Comparison of ENCODE assay signal across 1 cellular context in genomic region chr14:23101213-23101970, GRCh38.
TF ChIP-seq lines count a peak whose summit lies in the region.

No MANE protein-coding gene starts in this region.

TF ChIP-seq in HepG2, 621 proteins besides CTCF, POLR2A, EP300 and RAD21:
- TF ChIP-seq ZNF225 (CRISPR knock-in tag; IDR thresholded peaks at IDR 0.05) (no peak), ZNF564 (CRISPR knock-in tag; IDR thresholded peaks at IDR 0.05) (no peak), THAP9 (CRISPR knock-in tag; IDR thresholded peaks at IDR 0.05; ENCODE audit: borderline replicate concordance) (no peak), EED (CRISPR knock-in tag; IDR thresholded peaks at IDR 0.05) (0 out of 2 replicates have a peak, but pooled peaks have one; percentile 25), CBX5 (CRISPR knock-in tag; IDR thresholded peaks at IDR 0.05; ENCODE audit: borderline replicate concordance) (no peak), ZNF605 (CRISPR knock-in tag; IDR thresholded peaks at IDR 0.05) (0 out of 2 replicates have a peak, but pooled peaks have one; percentile 36), RFX3 (CRISPR knock-in tag; IDR thresholded peaks at IDR 0.05) (no peak), ZIK1 (CRISPR knock-in tag; IDR thresholded peaks at IDR 0.05; ENCODE audit: borderline replicate concordance, low read depth) (0 out of 2 replicates have a peak, but pooled peaks have one; percentile 52), HCFC1 (IDR thresholded peaks at IDR 0.05; ENCODE audit: low read depth, low read length) (0 out of 2 replicates have a peak, but pooled peaks have one; percentile 7), ZHX2 (IDR thresholded peaks at IDR 0.05; ENCODE audit: low read depth) (no peak), ZHX2 (CRISPR knock-in tag; IDR thresholded peaks at IDR 0.05; ENCODE audit: borderline replicate concordance) (no peak), ZNF205 (CRISPR knock-in tag; IDR thresholded peaks at IDR 0.05) (no peak), NFKBIZ (CRISPR knock-in tag; IDR thresholded peaks at IDR 0.05) (no peak), TBX2 (CRISPR knock-in tag; IDR thresholded peaks at IDR 0.05; ENCODE audit: borderline replicate concordance) (0 out of 2 replicates have a peak, but pooled peaks have one; percentile 18)
TF ChIP-seq in HepG2: peak in this region for 5.
